ENCODE assay signal across 12 cellular contexts in genomic region chr1:32321712-32322291, GRCh38. TPM values are rescaled to one million over a fixed set of nuclear protein-coding genes. Genes with fewer than 3 reads are reported as not detected.
A peak's percentile ranks its signal among the peaks of the same experiment; 100 is the strongest.
DNase-seq lines count a peak whose midpoint lies in the region; ATAC-seq and TF ChIP-seq lines count a peak whose summit lies in the region.
"Had no signal": no experiment of that assay in that cellular context is flagged by ENCODE, and none has a peak within 500 bp of the region (broad histone marks: within the 10 kb centered on the region; RNA-seq: fewer than 3 reads in every experiment).

No MANE protein-coding gene starts in this region.

- peak in 5 of 7 experiments; percentile 11 to 55 (median 33) for DNase-seq in CD8-positive, alpha-beta T cell
- peak; percentile 70 for DNase-seq in Jurkat, Clone E6-1 (ENCODE audit: low read depth, low spot score)
- no peak for DNase-seq in activated T-helper 2 cell treated with anti-CD3 and anti-CD28 coated beads, Interferon-gamma antibody, Interleukin-2, Interleukin-4, amounts not matched to agents 10 μg/mL and 5 μg/mL and 100 μg/mL, durations not matched to agents 14 hours and 24 hours and 36 hours (ENCODE audit: low spot score)
- peak; percentile 87 for DNase-seq in mucosa of gallbladder (ENCODE audit: low spot score)
- no peak for DNase-seq in NCI-H2171 (lab: John Stamatoyannopoulos, UW)
- no peak for DNase-seq in nephron progenitor cell
- DNase-seq: NCI-H510A, testis had no signal

- POLR2A ChIA-PET in CD8-positive, alpha-beta T cell (lab: Charles Lee), result interaction anchor here (0.6 to 2.0 kb wide), 21 partner anchors 10 to 204 kb away, joined by 3 to 15 read pairs (median 4); partner anchors contain the start of genes BSDC1, HDAC1, LCK and MARCKSL1

- peaks cover 38% of the 10 kb centered on the region for H3K36me3 Mint-ChIP-seq in CD8-positive, alpha-beta T cell
- peaks cover 57% of the 10 kb centered on the region for H3K36me3 Mint-ChIP-seq in activated T-helper 2 cell treated with anti-CD3 and anti-CD28 coated beads, Interferon-gamma antibody, Interleukin-2, Interleukin-4, amounts not matched to agents 10 μg/mL and 5 μg/mL and 100 μg/mL, durations not matched to agents 14 hours and 24 hours and 36 hours (ENCODE audit: low read depth)
- H3K36me3 Mint-ChIP-seq in nephron progenitor cell (ENCODE audit: low read depth), result peaks cover 49% of the 10 kb centered on the region

- H3K9me3 ChIP-seq in CD8-positive, alpha-beta T cell (ENCODE audit: low read length), result no peaks in the 10 kb centered on the region
- H3K9me3 ChIP-seq: testis had no signal

- H3K4me3 Mint-ChIP-seq in CD8-positive, alpha-beta T cell, result peak overlapping the region; percentile 56
- peak overlapping the region; percentile 9 for H3K4me3 Mint-ChIP-seq in activated T-helper 2 cell treated with anti-CD3 and anti-CD28 coated beads, Interferon-gamma antibody, Interleukin-2, Interleukin-4, amounts not matched to agents 10 μg/mL and 5 μg/mL and 100 μg/mL, durations not matched to agents 14 hours and 24 hours and 36 hours (ENCODE audit: low read depth)
- H3K4me3 Mint-ChIP-seq in nephron progenitor cell, result no peak overlapping the region
- H3K4me3 Mint-ChIP-seq: GM23338 had no signal

- CTCF ChIA-PET in CD8-positive, alpha-beta T cell (lab: Charles Lee), result interaction anchor here (0.8 to 3.7 kb wide), 10 partner anchors 11 to 106 kb away, joined by 5 to 18 read pairs (median 6); partner anchors contain the start of genes LCK and MARCKSL1

- H3K36me3 ChIP-seq in CD8-positive, alpha-beta T cell (ENCODE audit: insufficient read depth, low read length), result peaks cover 14% of the 10 kb centered on the region

- H3K27me3 ChIP-seq in CD8-positive, alpha-beta T cell (ENCODE audit: insufficient read depth, low read length), result no peaks in the 10 kb centered on the region
- H3K27me3 ChIP-seq: testis had no signal

- peaks cover 38% of the 10 kb centered on the region for H3K4me1 ChIP-seq in CD8-positive, alpha-beta T cell (ENCODE audit: insufficient read depth, low read length)
- H3K4me1 ChIP-seq: testis had no signal

- TF ChIP-seq CTCF in CD8-positive, alpha-beta T cell (IDR thresholded peaks at IDR 0.05), result no peak
- no peak for TF ChIP-seq CTCF in nephron progenitor cell (IDR thresholded peaks at IDR 0.05)

- no peaks in the 10 kb centered on the region for H3K9me3 Mint-ChIP-seq in CD8-positive, alpha-beta T cell
- no peaks in the 10 kb centered on the region for H3K9me3 Mint-ChIP-seq in activated T-helper 2 cell treated with anti-CD3 and anti-CD28 coated beads, Interferon-gamma antibody, Interleukin-2, Interleukin-4, amounts not matched to agents 10 μg/mL and 5 μg/mL and 100 μg/mL, durations not matched to agents 14 hours and 24 hours and 36 hours
- no peaks in the 10 kb centered on the region for H3K9me3 Mint-ChIP-seq in nephron progenitor cell
- H3K9me3 Mint-ChIP-seq: GM23338 had no signal

- H3K4me1 Mint-ChIP-seq in CD8-positive, alpha-beta T cell (ENCODE audit: low read depth), result peaks cover 38% of the 10 kb centered on the region
- peaks cover 35% of the 10 kb centered on the region for H3K4me1 Mint-ChIP-seq in activated T-helper 2 cell treated with anti-CD3 and anti-CD28 coated beads, Interferon-gamma antibody, Interleukin-2, Interleukin-4, amounts not matched to agents 10 μg/mL and 5 μg/mL and 100 μg/mL, durations not matched to agents 14 hours and 24 hours and 36 hours (ENCODE audit: low read depth)
- peaks cover 4% of the 10 kb centered on the region for H3K4me1 Mint-ChIP-seq in nephron progenitor cell
- H3K4me1 Mint-ChIP-seq: GM23338 had no signal

- H3K27ac Mint-ChIP-seq in CD8-positive, alpha-beta T cell, result peak overlapping the region; percentile 81
- H3K27ac Mint-ChIP-seq in activated T-helper 2 cell treated with anti-CD3 and anti-CD28 coated beads, Interferon-gamma antibody, Interleukin-2, Interleukin-4, amounts not matched to agents 10 μg/mL and 5 μg/mL and 100 μg/mL, durations not matched to agents 14 hours and 24 hours and 36 hours, result peak overlapping the region; percentile 82
- H3K27ac Mint-ChIP-seq in nephron progenitor cell, result no peak overlapping the region
- H3K27ac Mint-ChIP-seq: GM23338 had no signal

- peak; percentile 87 for ATAC-seq in CD8-positive, alpha-beta T cell
- no peak for ATAC-seq in HG02588 (IDR thresholded peaks at IDR 0.05; ENCODE audit: unreplicated experiment)
- no peak for ATAC-seq in GM19397 (IDR thresholded peaks at IDR 0.05; ENCODE audit: unreplicated experiment)
- ATAC-seq: GM23338 had no signal

- peak overlapping the region; percentile 29 for H3K27ac ChIP-seq in CD8-positive, alpha-beta T cell (ENCODE audit: low read depth, low read length)
- H3K27ac ChIP-seq: testis had no signal

- intact Hi-C loops in CD8-positive, alpha-beta T cell (cut with DNase I, micrococcal nuclease), result no loop called here
- intact Hi-C loops in activated T-helper 2 cell treated with anti-CD3 and anti-CD28 coated beads, Interferon-gamma antibody, Interleukin-2, Interleukin-4, amounts not matched to agents 10 μg/mL and 5 μg/mL and 100 μg/mL, durations not matched to agents 14 hours and 24 hours and 36 hours (cut with micrococcal nuclease), result no loop called here

- no peaks in the 10 kb centered on the region for H3K27me3 Mint-ChIP-seq in CD8-positive, alpha-beta T cell (ENCODE audit: low read depth)
- no peaks in the 10 kb centered on the region for H3K27me3 Mint-ChIP-seq in activated T-helper 2 cell treated with anti-CD3 and anti-CD28 coated beads, Interferon-gamma antibody, Interleukin-2, Interleukin-4, amounts not matched to agents 10 μg/mL and 5 μg/mL and 100 μg/mL, durations not matched to agents 14 hours and 24 hours and 36 hours (ENCODE audit: low read depth)
- peaks cover 2% of the 10 kb centered on the region for H3K27me3 Mint-ChIP-seq in nephron progenitor cell (ENCODE audit: low read depth, poor library complexity)

- peak overlapping the region; percentile 6 for H3K4me3 ChIP-seq in CD8-positive, alpha-beta T cell (ENCODE audit: low read depth, low read length)
- peak overlapping the region; percentile 8 for H3K4me3 ChIP-seq in Jurkat, Clone E6-1 (ENCODE audit: low read length)
- H3K4me3 ChIP-seq: GM23338, skin epidermis, testis had no signal

RNA-seq across cellular contexts. Expression of gene MARCKSL1, which starts 14.2 kb away (rescaled TPM):
- total RNA-seq in CD8-positive, alpha-beta T cell, result 10 to 100 TPM; 30.5 to 30.7 TPM
- 321 TPM for polyA plus RNA-seq in Jurkat, Clone E6-1 (2012; ENCODE audit: insufficient read depth, insufficient read length)
- 42.5 and 45.0 TPM in 2 replicates for total RNA-seq in activated T-helper 2 cell treated with anti-CD3 and anti-CD28 coated beads, Interferon-gamma antibody, Interleukin-2, Interleukin-4, amounts not matched to agents 10 μg/mL and 5 μg/mL and 100 μg/mL, durations not matched to agents 14 hours and 24 hours and 36 hours
- 303 TPM for total RNA-seq in mucosa of gallbladder

RNA-seq across cellular contexts. Expression of gene HDAC1, which starts 29.9 kb away (rescaled TPM):
- total RNA-seq in CD8-positive, alpha-beta T cell, result 10 to 100 TPM; 57.8 to 61.4 TPM
- polyA plus RNA-seq in Jurkat, Clone E6-1 (2012; ENCODE audit: insufficient read depth, insufficient read length), result 525 TPM
- 179 and 195 TPM in 2 replicates for total RNA-seq in activated T-helper 2 cell treated with anti-CD3 and anti-CD28 coated beads, Interferon-gamma antibody, Interleukin-2, Interleukin-4, amounts not matched to agents 10 μg/mL and 5 μg/mL and 100 μg/mL, durations not matched to agents 14 hours and 24 hours and 36 hours
- 166 TPM for total RNA-seq in mucosa of gallbladder

RNA-seq across cellular contexts. Expression of gene FAM229A, which starts 40.5 kb away (rescaled TPM):
- total RNA-seq in CD8-positive, alpha-beta T cell, result 10 to 100 TPM; 29.9 to 36.0 TPM
- polyA plus RNA-seq in Jurkat, Clone E6-1 (2012; ENCODE audit: insufficient read depth, insufficient read length), result 4.1 TPM
- 5.4 and 6.1 TPM in 2 replicates for total RNA-seq in activated T-helper 2 cell treated with anti-CD3 and anti-CD28 coated beads, Interferon-gamma antibody, Interleukin-2, Interleukin-4, amounts not matched to agents 10 μg/mL and 5 μg/mL and 100 μg/mL, durations not matched to agents 14 hours and 24 hours and 36 hours
- 11.1 TPM for total RNA-seq in mucosa of gallbladder

RNA-seq across cellular contexts. Expression of gene TSSK3, which starts 40.5 kb away (rescaled TPM):
- under 1 TPM; 0.22 to 0.42 TPM for total RNA-seq in CD8-positive, alpha-beta T cell
- 2.1 TPM for polyA plus RNA-seq in Jurkat, Clone E6-1 (2012; ENCODE audit: insufficient read depth, insufficient read length)
- total RNA-seq in activated T-helper 2 cell treated with anti-CD3 and anti-CD28 coated beads, Interferon-gamma antibody, Interleukin-2, Interleukin-4, amounts not matched to agents 10 μg/mL and 5 μg/mL and 100 μg/mL, durations not matched to agents 14 hours and 24 hours and 36 hours, result 1.1 TPM in 2 replicates
- total RNA-seq in mucosa of gallbladder, result 3.3 TPM
- total RNA-seq: GM23338 had no signal
- polyA plus RNA-seq: GM23338 had no signal

Comparison
In these comparisons a context has a peak if more than half of its experiments do, and no peak if none do; other contexts are left out.
1. DNase-seq: peak in CD8-positive, alpha-beta T cell (5 of 7), Jurkat, Clone E6-1 (single experiment) and mucosa of gallbladder (single experiment); none in activated T-helper 2 cell treated with anti-CD3 and anti-CD28 coated beads, Interferon-gamma antibody, Interleukin-2, Interleukin-4, amounts not matched to agents 10 μg/mL and 5 μg/mL and 100 μg/mL, durations not matched to agents 14 hours and 24 hours and 36 hours (single experiment), NCI-H2171 (single experiment) and nephron progenitor cell (single experiment).